In the genomic region with DNA sequence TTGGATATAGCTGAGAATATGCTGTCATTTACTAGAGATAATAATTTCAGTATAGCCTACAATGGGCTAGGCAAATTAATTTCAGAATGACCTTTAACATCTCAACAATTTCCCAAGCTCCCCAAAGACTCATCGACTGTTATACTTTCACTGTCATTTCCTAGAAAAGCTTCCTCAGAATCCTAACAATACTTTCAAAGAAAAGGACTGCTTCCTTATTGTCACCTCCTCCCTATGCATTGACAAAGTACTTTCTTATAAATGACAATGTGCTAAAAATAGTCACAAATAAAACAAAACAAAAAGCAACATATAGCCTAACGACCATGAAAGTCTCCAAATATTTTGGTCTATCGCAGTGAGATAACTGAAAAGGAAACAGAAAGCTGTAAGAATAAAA, we compare ENCODE assay signal across 13 cellular contexts.
"Had no signal": no experiment of that assay in that cellular context is flagged by ENCODE, and none has a peak within 500 bp of the region (broad histone marks: within the 10 kb centered on the region; RNA-seq: fewer than 3 reads in every experiment).

No MANE protein-coding gene starts in this region.

- ATAC-seq: foreskin keratinocyte, pancreas, right cardiac atrium had no signal

- H3K4me1 Mint-ChIP-seq: endodermal cell, nephron had no signal

- H3K9me3 Mint-ChIP-seq: nephron had no signal

- DNase-seq: effector CD4-positive, alpha-beta T cell; endodermal cell; erythroblast; foreskin keratinocyte; occipital lobe; pancreas; right cardiac atrium; small intestine; stimulated activated CD4-positive, alpha-beta T cell treated with anti-CD3 and anti-CD28 coated beads, Interleukin-12 subunit alpha, Interleukin-12 subunit beta, amount 100 ng/mL, for 4 hours; stimulated activated naive CD4-positive, alpha-beta T cell treated with Interleukin-2 at 50 U/mL for 16 hours; trophoblast cell had no signal

- H3K4me3 Mint-ChIP-seq: endodermal cell, nephron had no signal

- H3K27ac Mint-ChIP-seq: endodermal cell, nephron, progenitor cell of endocrine pancreas had no signal

- H3K27me3 Mint-ChIP-seq: progenitor cell of endocrine pancreas had no signal
